Comparison of ENCODE assay signal across 30 cellular contexts in genomic region chr18:76340410-76340809, GRCh38.
"Had no signal": no experiment of that assay in that cellular context is flagged by ENCODE, and none has a peak within 500 bp of the region (broad histone marks: within the 10 kb centered on the region; RNA-seq: fewer than 3 reads in every experiment).

No MANE protein-coding gene starts in this region.

- H3K4me1 ChIP-seq: parathyroid adenoma, psoas muscle, right lobe of liver, sigmoid colon, stomach, thyroid gland, tibial nerve, upper lobe of left lung, vagina had no signal

- H3K9ac ChIP-seq: parathyroid adenoma had no signal

- H3K9me3 ChIP-seq: neutrophil, ovary, right lobe of liver, sigmoid colon, thoracic aorta, thyroid gland, vagina had no signal

- H3K9me3 Mint-ChIP-seq: natural killer cell treated with Interleukin-12 subunit alpha and Interleukin-12 subunit beta and Interleukin-15 and Interleukin-18, amount 100 ng/mL, for 72 hours; stimulated activated effector memory CD8-positive, alpha-beta T cell treated with anti-CD3 and anti-CD28 coated beads, Interleukin-12 subunit alpha, Interleukin-12 subunit beta, amount 100 ng/mL, for 72 hours; stimulated activated naive CD8-positive, alpha-beta T cell treated with anti-CD3 and anti-CD28 coated beads, Interleukin-15, Interleukin-2, amounts not matched to agents 100 ng/mL and 50 ng/mL, for 24 hours had no signal

- H3K27ac ChIP-seq: neutrophil, ovary, parathyroid adenoma, psoas muscle, right lobe of liver, sigmoid colon, stomach, thoracic aorta, thyroid gland, tibial nerve, upper lobe of left lung, vagina had no signal

- H3K27ac Mint-ChIP-seq: naive thymus-derived CD8-positive, alpha-beta T cell; natural killer cell treated with Interleukin-12 subunit alpha and Interleukin-12 subunit beta and Interleukin-15 and Interleukin-18, amount 100 ng/mL, for 72 hours; nephron progenitor cell; progenitor cell of endocrine pancreas; stimulated activated effector memory CD8-positive, alpha-beta T cell treated with anti-CD3 and anti-CD28 coated beads, Interleukin-12 subunit alpha, Interleukin-12 subunit beta, amount 100 ng/mL, for 72 hours; stimulated activated naive B cell treated with anti-CD40 and anti-IgM and Interleukin-4, amounts not matched to agents 10 μg/mL and 1 μg/mL and 100 μg/mL, for 72 hours; stimulated activated naive CD8-positive, alpha-beta T cell treated with anti-CD3 and anti-CD28 coated beads, Interleukin-15, Interleukin-2, amounts not matched to agents 100 ng/mL and 50 ng/mL, for 24 hours had no signal

- H3K36me3 Mint-ChIP-seq: natural killer cell treated with Interleukin-12 subunit alpha and Interleukin-12 subunit beta and Interleukin-15 and Interleukin-18, amount 100 ng/mL, for 72 hours; stimulated activated effector memory CD8-positive, alpha-beta T cell treated with anti-CD3 and anti-CD28 coated beads, Interleukin-12 subunit alpha, Interleukin-12 subunit beta, amount 100 ng/mL, for 72 hours had no signal

- H3K4me3 ChIP-seq: ovary, psoas muscle, right lobe of liver, sigmoid colon, stomach, thoracic aorta, thyroid gland, tibial nerve, upper lobe of left lung, vagina had no signal

- DNase-seq: naive thymus-derived CD8-positive, alpha-beta T cell; nephron progenitor cell; nucleus accumbens; ovary; posterior cingulate gyrus; psoas muscle; right cardiac atrium; right lobe of liver; sigmoid colon; small intestine; stimulated activated CD4-positive, alpha-beta T cell treated with anti-CD3 and anti-CD28 coated beads, Interleukin-15, amount 100 ng/mL, for 24 hours; stimulated activated CD4-positive, alpha-beta T cell treated with anti-CD3 and anti-CD28 coated beads, Interleukin-2, amount 100 ng/mL, for 24 hours; stimulated activated CD4-positive, alpha-beta T cell treated with anti-CD3 and anti-CD28 coated beads, Interleukin-2, amount 100 ng/mL, for 48 hours; stimulated activated CD4-positive, alpha-beta T cell treated with anti-CD3 and anti-CD28 coated beads, Interleukin-4, amount 100 ng/mL, for 24 hours; stimulated activated naive B cell treated with anti-CD40 and anti-IgM and Interleukin-4, amounts not matched to agents 10 μg/mL and 1 μg/mL and 100 μg/mL, for 72 hours; stimulated activated naive CD4-positive, alpha-beta T cell treated with Interleukin-2 at 50 U/mL for 16 hours; stomach; thyroid gland; trophoblast cell; upper lobe of left lung had no signal

- H3K36me3 ChIP-seq: neutrophil, ovary, right lobe of liver, sigmoid colon, thoracic aorta, thyroid gland, upper lobe of left lung, vagina had no signal

- H3K27me3 ChIP-seq: ovary, right lobe of liver, sigmoid colon, stomach, thyroid gland, tibial nerve, upper lobe of left lung, vagina had no signal

- H3K27me3 Mint-ChIP-seq: natural killer cell treated with Interleukin-12 subunit alpha and Interleukin-12 subunit beta and Interleukin-15 and Interleukin-18, amount 100 ng/mL, for 72 hours; stimulated activated naive B cell treated with anti-CD40 and anti-IgM and Interleukin-4, amounts not matched to agents 10 μg/mL and 1 μg/mL and 100 μg/mL, for 72 hours; stimulated activated naive CD8-positive, alpha-beta T cell treated with anti-CD3 and anti-CD28 coated beads, Interleukin-15, Interleukin-2, amounts not matched to agents 100 ng/mL and 50 ng/mL, for 24 hours had no signal

- H3K4me1 Mint-ChIP-seq: naive thymus-derived CD8-positive, alpha-beta T cell; neural crest cell; stimulated activated effector memory CD8-positive, alpha-beta T cell treated with anti-CD3 and anti-CD28 coated beads, Interleukin-12 subunit alpha, Interleukin-12 subunit beta, amount 100 ng/mL, for 72 hours; stimulated activated naive B cell treated with anti-CD40 and anti-IgM and Interleukin-4, amounts not matched to agents 10 μg/mL and 1 μg/mL and 100 μg/mL, for 72 hours had no signal

- H3K4me3 Mint-ChIP-seq: naive thymus-derived CD8-positive, alpha-beta T cell; natural killer cell treated with Interleukin-12 subunit alpha and Interleukin-12 subunit beta and Interleukin-15 and Interleukin-18, amount 100 ng/mL, for 72 hours; nephron progenitor cell; neural crest cell; stimulated activated effector memory CD8-positive, alpha-beta T cell treated with anti-CD3 and anti-CD28 coated beads, Interleukin-12 subunit alpha, Interleukin-12 subunit beta, amount 100 ng/mL, for 72 hours; stimulated activated naive B cell treated with anti-CD40 and anti-IgM and Interleukin-4, amounts not matched to agents 10 μg/mL and 1 μg/mL and 100 μg/mL, for 72 hours; stimulated activated naive CD8-positive, alpha-beta T cell treated with anti-CD3 and anti-CD28 coated beads, Interleukin-15, Interleukin-2, amounts not matched to agents 100 ng/mL and 50 ng/mL, for 24 hours had no signal
